ENCODE assay signal across 24 cellular contexts in genomic region chr4:150332086-150332485, GRCh38.
"Had no signal": no experiment of that assay in that cellular context is flagged by ENCODE, and none has a peak within 500 bp of the region (broad histone marks: within the 10 kb centered on the region; RNA-seq: fewer than 3 reads in every experiment).

No MANE protein-coding gene starts in this region.

- H3K36me3 Mint-ChIP-seq: IgD-negative memory B cell had no signal

- DNase-seq: Kasumi-1, MM.1S, NCI-H1048, NCI-H1105, NCI-H1417, NCI-H1436 treated with DMSO at 0.1 percent for 48 hours, NCI-H1694, NCI-H187 treated with DMSO at 0.1 percent for 48 hours, NCI-H2029 treated with DMSO at 0.1 percent for 48 hours, NCI-H2171 treated with DMSO at 0.1 percent for 48 hours, NCI-H2227 treated with DMSO at 0.1 percent for 48 hours, NCI-H524, NCI-H69, NCI-H774, PC-3, SHP77, SK-N-SH, SW 1271 had no signal

- H3K9me3 ChIP-seq: SK-N-SH had no signal

- H3K27me3 Mint-ChIP-seq: IgD-negative memory B cell had no signal

- H3K4me3 Mint-ChIP-seq: IgD-negative memory B cell had no signal

- H3K4me3 ChIP-seq: K562 had no signal

- FAIRE-seq: HepG2, K562 had no signal

- H3K27ac Mint-ChIP-seq: IgD-negative memory B cell had no signal

- H3K27ac ChIP-seq: KMS-11, RWPE1 had no signal

- ATAC-seq: HepG2, K562, Panc1 had no signal
